Comparison of ENCODE assay signal across 6 cellular contexts in genomic region chr6:106237286-106237685, GRCh38.
"Had no signal": no experiment of that assay in that cellular context is flagged by ENCODE, and none has a peak within 500 bp of the region (broad histone marks: within the 10 kb centered on the region; RNA-seq: fewer than 3 reads in every experiment).

No MANE protein-coding gene starts in this region.

- H3K4me3 ChIP-seq: GM12878 had no signal

- ATAC-seq: GM12878 had no signal

- FAIRE-seq: GM12878, GM12892, GM18507, GM19239 had no signal

- DNase-seq: GDM1, GF-D8 had no signal
